Comparison of ENCODE assay signal across 10 cellular contexts in genomic region chr3:111621535-111621934, GRCh38. TPM values are rescaled to one million over a fixed set of nuclear protein-coding genes. Genes with fewer than 3 reads are reported as not detected.
DNase-seq lines count a peak whose midpoint lies in the region; ATAC-seq and TF ChIP-seq lines count a peak whose summit lies in the region.
"Had no signal": no experiment of that assay in that cellular context is flagged by ENCODE, and none has a peak within 500 bp of the region (broad histone marks: within the 10 kb centered on the region; RNA-seq: fewer than 3 reads in every experiment).

No MANE protein-coding gene starts in this region.

- no peak overlapping the region for H3K27ac ChIP-seq in C4-2B

- TF ChIP-seq CTCF in C4-2B (conservative IDR thresholded peaks at IDR 0.05) (peak; percentile 79), GM13976 (IDR thresholded peaks at IDR 0.05; ENCODE audit: borderline replicate concordance, control extremely low read depth, extremely low read depth, insufficient read depth, missing control alignments) (peak; percentile 21), foreskin fibroblast (IDR thresholded peaks at IDR 0.05; ENCODE audit: low read depth, low read length) (peak; percentile 12)

- H3K4me3 ChIP-seq in foreskin fibroblast (ENCODE audit: low read depth in 1 of 2, low read length in 2 of 2) = no peak overlapping the region

- in situ Hi-C loops in GM13976 (cut with MboI; ENCODE audit: low sequenced_read_pairs, unreplicated experiment) = no loop called here
- in situ Hi-C loops in SK-MEL-5 (cut with HindIII; ENCODE audit: low pct_unique_long_range_greater_than_20kb, low sequenced_read_pairs) = no loop called here

- no peak for ATAC-seq in left lobe of liver
- no peak for ATAC-seq in GM18861 (IDR thresholded peaks at IDR 0.05; ENCODE audit: unreplicated experiment)

- intact Hi-C loops in posterior vena cava (cut with DNase I) = no loop called here

- no peak for DNase-seq in GM13976 (ENCODE audit: low spot score)
- DNase-seq in SK-MEL-5 (ENCODE audit: low read depth, low spot score) = peak; percentile 78
- no peak for DNase-seq in foreskin fibroblast
- DNase-seq in posterior vena cava (ENCODE audit: low spot score) = no peak
- no peak for DNase-seq in left lobe of liver (ENCODE audit: low spot score)
- DNase-seq in NCI-H1105 (lab: John Stamatoyannopoulos, UW) = no peak
- DNase-seq: head of caudate nucleus, NCI-H1930 had no signal

RNA-seq across cellular contexts. Expression of gene ZBED2, which starts 26.4 kb away (rescaled TPM):
- not detected in 2 replicates for total RNA-seq in SK-MEL-5 (2014; rRNA removed; shearing (Covaris generic))
- polyA plus RNA-seq in SK-MEL-5 (2015; cell fraction: cytosol; rRNA removed) = not detected in 2 replicates
- not detected in 2 replicates for polyA plus RNA-seq in SK-MEL-5 (2015; cell fraction: nucleus; rRNA removed)
- not detected for total RNA-seq in posterior vena cava
- 0.20 TPM for total RNA-seq in left lobe of liver

RNA-seq across cellular contexts. Expression of gene PLCXD2, which starts 52.9 kb away (rescaled TPM):
- total RNA-seq in SK-MEL-5 (2014; rRNA removed; shearing (Covaris generic)) = 1.1 and 1.2 TPM in 2 replicates
- polyA plus RNA-seq in SK-MEL-5 (2015; cell fraction: cytosol; rRNA removed) = 0.29 and 0.32 TPM in 2 replicates
- 2.3 and 2.7 TPM in 2 replicates for polyA plus RNA-seq in SK-MEL-5 (2015; cell fraction: nucleus; rRNA removed)
- total RNA-seq in posterior vena cava (under 1 TPM; 0.69 to 0.95 TPM), left lobe of liver (20.0 TPM)

Comparison
In these comparisons a context has a peak if more than half of its experiments do, and no peak if none do; other contexts are left out.
1. CTCF ChIP-seq: peak in every context shown above with its lines; median percentile 79 in C4-2B; 21 in GM13976; 12 in foreskin fibroblast.